ENCODE assay signal across 8 cellular contexts in genomic region chr6:35363293-35363750, GRCh38. TPM values are rescaled to one million over a fixed set of nuclear protein-coding genes. Genes with fewer than 3 reads are reported as not detected.
DNase-seq lines count a peak whose midpoint lies in the region; ATAC-seq and TF ChIP-seq lines count a peak whose summit lies in the region.

No MANE protein-coding gene starts in this region.

- peaks cover 69% of the 10 kb centered on the region for H3K4me1 Mint-ChIP-seq in CD8-positive, alpha-beta T cell (ENCODE audit: low read depth)
- H3K4me1 Mint-ChIP-seq in chondrocyte (ENCODE audit: low read depth) = peaks cover 78% of the 10 kb centered on the region
- H3K4me1 Mint-ChIP-seq in naive thymus-derived CD4-positive, alpha-beta T cell = peaks cover 43 to 85% (median 72%) of the 10 kb centered on the region in 7 donors

- H3K36me3 ChIP-seq in CD8-positive, alpha-beta T cell (ENCODE audit: insufficient read depth, low read length) = no peaks in the 10 kb centered on the region
- peaks cover 0 to 19% (median 0%) of the 10 kb centered on the region in 3 experiments for H3K36me3 ChIP-seq in naive thymus-derived CD4-positive, alpha-beta T cell (ENCODE audit: control insufficient read depth in 2 of 3, insufficient read depth in 3 of 3, low read length in 3 of 3)
- H3K36me3 ChIP-seq in Peyer's patch (no peaks in the 10 kb centered on the region), tibial artery (no peaks in the 10 kb centered on the region)

- H3K27me3 Mint-ChIP-seq in CD8-positive, alpha-beta T cell (ENCODE audit: low read depth) = no peaks in the 10 kb centered on the region
- H3K27me3 Mint-ChIP-seq in chondrocyte (ENCODE audit: low read depth) = no peaks in the 10 kb centered on the region
- H3K27me3 Mint-ChIP-seq in naive thymus-derived CD4-positive, alpha-beta T cell = no peaks in the 10 kb centered on the region

- peak overlapping the region; percentile 74 for H3K27ac Mint-ChIP-seq in CD8-positive, alpha-beta T cell
- H3K27ac Mint-ChIP-seq in chondrocyte (ENCODE audit: unreplicated experiment) = peak overlapping the region; percentile 92
- H3K27ac Mint-ChIP-seq in naive thymus-derived CD4-positive, alpha-beta T cell = peak overlapping the region in 8 of 9 donors; percentile 17 to 94 (median 81)

- no peaks in the 10 kb centered on the region for H3K9me3 ChIP-seq in CD8-positive, alpha-beta T cell (ENCODE audit: low read length)
- no peaks in the 10 kb centered on the region for H3K9me3 ChIP-seq in naive thymus-derived CD4-positive, alpha-beta T cell (ENCODE audit: control insufficient read depth in 2 of 3, low read length in 3 of 3)
- no peaks in the 10 kb centered on the region for H3K9me3 ChIP-seq in Peyer's patch
- no peaks in the 10 kb centered on the region for H3K9me3 ChIP-seq in tibial artery

- CTCF ChIA-PET in CD8-positive, alpha-beta T cell (lab: Charles Lee) = interaction anchor here (1.5 to 1.8 kb wide), 2 partner anchors 66 to 86 kb away, joined by 3 to 4 read pairs; partner anchors contain the start of gene DEF6
- CTCF ChIA-PET in naive thymus-derived CD4-positive, alpha-beta T cell (lab: Charles Lee) = interaction anchor here (0.9 kb wide), 1 partner anchor 86 kb away, joined by 4 read pairs; no protein-coding TSS in a partner anchor

- no peak for ATAC-seq in CD8-positive, alpha-beta T cell
- peak; percentile 58 for ATAC-seq in naive thymus-derived CD4-positive, alpha-beta T cell
- ATAC-seq in esophagus mucosa = no peak

- DNase-seq in CD8-positive, alpha-beta T cell = no peak
- DNase-seq in NCI-H1105 treated with DMSO at 0.1 percent for 48 hours (lab: John Stamatoyannopoulos, UW) (peak; percentile 53), chondrocyte (ENCODE audit: low spot score) (no peak), Peyer's patch (no peak), tibial artery (no peak), iPS-NIHi7 (ENCODE audit: extremely low spot score) (no peak)
- DNase-seq in naive thymus-derived CD4-positive, alpha-beta T cell = no peak

- intact Hi-C loops in CD8-positive, alpha-beta T cell (cut with DNase I, micrococcal nuclease) = no loop called here
- intact Hi-C loops in naive thymus-derived CD4-positive, alpha-beta T cell (cut with micrococcal nuclease) = no loop called here
- intact Hi-C loops in tibial artery (cut with DNase I; ENCODE audit: low total_unique reads) = no loop called here

- TF ChIP-seq POLR2A in Peyer's patch (IDR thresholded peaks at IDR 0.05) = no peak

- peaks cover 26% of the 10 kb centered on the region for H3K4me1 ChIP-seq in CD8-positive, alpha-beta T cell (ENCODE audit: insufficient read depth, low read length)
- H3K4me1 ChIP-seq in naive thymus-derived CD4-positive, alpha-beta T cell (ENCODE audit: control insufficient read depth in 2 of 2, insufficient read depth in 2 of 2, low read length in 2 of 2) = peaks cover 1 to 21% of the 10 kb centered on the region in 2 donors
- H3K4me1 ChIP-seq in Peyer's patch (peaks cover 0 to 17% (median 4%) of the 10 kb centered on the region in 4 donors), tibial artery (peaks cover 0 to 32% (median 24%) of the 10 kb centered on the region in 4 donors)

- H3K36me3 Mint-ChIP-seq in CD8-positive, alpha-beta T cell = peaks cover 42% of the 10 kb centered on the region
- peaks cover 2% of the 10 kb centered on the region for H3K36me3 Mint-ChIP-seq in chondrocyte (ENCODE audit: low read depth)
- H3K36me3 Mint-ChIP-seq in naive thymus-derived CD4-positive, alpha-beta T cell = peaks cover 4 to 35% (median 7%) of the 10 kb centered on the region in 5 donors

- H3K4me3 Mint-ChIP-seq in CD8-positive, alpha-beta T cell = no peak overlapping the region
- H3K4me3 Mint-ChIP-seq in chondrocyte (ENCODE audit: unreplicated experiment) = peak overlapping the region; percentile 52
- H3K4me3 Mint-ChIP-seq in naive thymus-derived CD4-positive, alpha-beta T cell = no peak overlapping the region

- no peaks in the 10 kb centered on the region for H3K27me3 ChIP-seq in CD8-positive, alpha-beta T cell (ENCODE audit: insufficient read depth, low read length)
- H3K27me3 ChIP-seq in naive thymus-derived CD4-positive, alpha-beta T cell (ENCODE audit: control insufficient read depth in 2 of 2, insufficient read depth in 2 of 2, low read length in 2 of 2) = no peaks in the 10 kb centered on the region
- H3K27me3 ChIP-seq in Peyer's patch (no peaks in the 10 kb centered on the region), tibial artery (no peaks in the 10 kb centered on the region)

- no peak overlapping the region for H3K27ac ChIP-seq in CD8-positive, alpha-beta T cell (ENCODE audit: low read depth, low read length)
- H3K27ac ChIP-seq in naive thymus-derived CD4-positive, alpha-beta T cell (ENCODE audit: low read depth, low read length) = no peak overlapping the region
- H3K27ac ChIP-seq in Peyer's patch (no peak overlapping the region), tibial artery (no peak overlapping the region)

- TF ChIP-seq CTCF in CD8-positive, alpha-beta T cell (IDR thresholded peaks at IDR 0.05) = no peak
- TF ChIP-seq CTCF in chondrocyte (IDR thresholded peaks at IDR 0.05) = no peak
- no peak for TF ChIP-seq CTCF in Peyer's patch (IDR thresholded peaks at IDR 0.05)
- TF ChIP-seq CTCF in tibial artery (IDR thresholded peaks at IDR 0.05) = no peak

- no peaks in the 10 kb centered on the region for H3K9me3 Mint-ChIP-seq in CD8-positive, alpha-beta T cell
- H3K9me3 Mint-ChIP-seq in chondrocyte (ENCODE audit: low read depth) = no peaks in the 10 kb centered on the region
- peaks cover 0 to 4% (median 0%) of the 10 kb centered on the region in 11 donors for H3K9me3 Mint-ChIP-seq in naive thymus-derived CD4-positive, alpha-beta T cell

- POLR2A ChIA-PET in CD8-positive, alpha-beta T cell (lab: Charles Lee) = interaction anchor here (0.7 kb wide), 1 partner anchor 8 kb away, joined by 3 read pairs; no protein-coding TSS in a partner anchor
- POLR2A ChIA-PET in naive thymus-derived CD4-positive, alpha-beta T cell (lab: Charles Lee) = no interaction called here

- H3K4me3 ChIP-seq in CD8-positive, alpha-beta T cell (ENCODE audit: low read depth, low read length) = no peak overlapping the region
- no peak overlapping the region for H3K4me3 ChIP-seq in naive thymus-derived CD4-positive, alpha-beta T cell (ENCODE audit: low read length)
- H3K4me3 ChIP-seq in Peyer's patch (no peak overlapping the region), tibial artery (no peak overlapping the region)

RNA-seq across cellular contexts. Expression of gene PPARD, which starts 21.0 kb away (rescaled TPM):
- 10 to 100 TPM; 20.0 to 21.5 TPM for total RNA-seq in CD8-positive, alpha-beta T cell
- total RNA-seq in chondrocyte (25.9 to 28.3 TPM (median 27.0 TPM) in 3 replicates), esophagus mucosa (38.5 TPM), Peyer's patch (10 to 100 TPM; 24.8 to 67.9 (median 45.4) TPM)
- 10 to 100 TPM; 29.3 to 47.1 (median 36.0) TPM for total RNA-seq in naive thymus-derived CD4-positive, alpha-beta T cell
- 10 to 100 TPM in 1 of 2 donors, 1 to 10 TPM in 1; 7.3 to 20.2 TPM for polyA plus RNA-seq in naive thymus-derived CD4-positive, alpha-beta T cell
